8 cellular contexts compared by ENCODE assay signal in the genomic region with DNA sequence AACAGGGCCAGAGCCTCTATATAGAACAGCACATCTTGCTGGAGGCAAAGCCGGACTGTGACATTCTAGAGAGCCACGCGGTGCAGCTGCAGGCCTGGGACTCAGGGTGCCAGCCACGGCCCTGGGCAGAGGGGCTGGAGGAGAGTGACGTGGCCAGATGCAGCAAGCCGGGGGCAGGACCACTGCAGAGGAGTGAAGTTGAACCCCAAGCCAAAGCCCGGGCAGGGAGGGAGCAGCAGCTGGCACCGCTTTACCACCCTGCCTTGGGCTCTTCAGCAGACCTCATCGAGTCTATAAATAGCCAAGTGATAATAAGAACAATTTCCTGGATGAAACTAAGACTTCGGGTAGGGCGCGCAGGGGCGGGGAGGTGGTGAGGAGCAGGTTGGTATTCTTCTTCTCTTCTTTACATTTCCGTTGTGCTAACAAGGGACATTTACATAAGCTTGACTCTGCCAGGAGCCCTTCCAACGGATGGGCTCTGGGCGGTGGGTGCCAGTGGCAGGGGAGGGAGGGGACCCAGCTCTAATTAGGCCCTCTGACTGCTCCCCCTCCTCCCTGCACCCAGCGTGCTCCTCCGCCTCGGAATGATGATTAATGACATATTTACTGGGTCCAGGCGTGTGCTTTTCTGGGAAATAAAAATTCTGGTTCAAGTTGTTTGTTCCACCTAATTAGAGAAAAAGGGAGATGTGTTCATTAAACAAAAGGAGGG.
DNase-seq lines count a peak whose midpoint lies in the region; ATAC-seq and TF ChIP-seq lines count a peak whose summit lies in the region.

No MANE protein-coding gene starts in this region.

- H3K4me1 Mint-ChIP-seq in activated T-cell treated with anti-CD3 and anti-CD28 coated beads, Interleukin-2, amount 50 U/mL, for 24 hours (ENCODE audit: low read depth): peaks cover 19% of the 10 kb centered on the region
- H3K4me1 Mint-ChIP-seq in endodermal cell: peaks cover 5% of the 10 kb centered on the region

- no peak overlapping the region for H3K4me3 ChIP-seq in endodermal cell (ENCODE audit: low read length)

- peaks cover 5% of the 10 kb centered on the region for H3K9me3 ChIP-seq in endodermal cell (ENCODE audit: control insufficient read depth, low read length)

- H3K36me3 ChIP-seq in endodermal cell (ENCODE audit: control insufficient read depth, insufficient read depth, low read length): no peaks in the 10 kb centered on the region

- H3K27ac Mint-ChIP-seq in activated T-cell treated with anti-CD3 and anti-CD28 coated beads, Interleukin-2, amount 50 U/mL, for 24 hours: peak overlapping the region; percentile 68
- H3K27ac Mint-ChIP-seq in endodermal cell: peak overlapping the region; percentile 61

- H3K9ac ChIP-seq in endodermal cell (ENCODE audit: extremely low read depth, low read length, poor library complexity, severe bottlenecking): no peak overlapping the region

- H3K36me3 Mint-ChIP-seq in activated T-cell treated with anti-CD3 and anti-CD28 coated beads, Interleukin-2, amount 50 U/mL, for 24 hours (ENCODE audit: low read depth): no peaks in the 10 kb centered on the region
- no peaks in the 10 kb centered on the region for H3K36me3 Mint-ChIP-seq in endodermal cell (ENCODE audit: low read depth)

- no peaks in the 10 kb centered on the region for H3K9me3 Mint-ChIP-seq in activated T-cell treated with anti-CD3 and anti-CD28 coated beads, Interleukin-2, amount 50 U/mL, for 24 hours
- no peaks in the 10 kb centered on the region for H3K9me3 Mint-ChIP-seq in endodermal cell

- peaks cover 3% of the 10 kb centered on the region for H3K27me3 Mint-ChIP-seq in activated T-cell treated with anti-CD3 and anti-CD28 coated beads, Interleukin-2, amount 50 U/mL, for 24 hours
- peaks cover 7% of the 10 kb centered on the region for H3K27me3 Mint-ChIP-seq in endodermal cell (ENCODE audit: insufficient read depth)

- no peaks in the 10 kb centered on the region for H3K4me1 ChIP-seq in endodermal cell (ENCODE audit: control insufficient read depth, insufficient read depth, low read length)

- H3K27me3 ChIP-seq in endodermal cell (ENCODE audit: control insufficient read depth, insufficient read depth, low read length, poor library complexity, severe bottlenecking): no peaks in the 10 kb centered on the region

- peak overlapping the region; percentile 43 for H3K4me3 Mint-ChIP-seq in activated T-cell treated with anti-CD3 and anti-CD28 coated beads, Interleukin-2, amount 50 U/mL, for 24 hours
- H3K4me3 Mint-ChIP-seq in endodermal cell: no peak overlapping the region

- TF ChIP-seq CTCF in endodermal cell (conservative IDR thresholded peaks at IDR 0.05): no peak

- peak; percentile 85 for ATAC-seq in HG02943 (IDR thresholded peaks at IDR 0.05; ENCODE audit: low read depth, unreplicated experiment)

- peak; percentile 46 for DNase-seq in activated T-cell treated with anti-CD3 and anti-CD28 coated beads, Interleukin-2, amount 50 U/mL, for 24 hours
- DNase-seq in activated T-cell treated with anti-CD3 and anti-CD28 coated beads, Interleukin-2, amount 50 U/mL, for 1 hour: no peak
- DNase-seq in NCI-H510A (lab: John Stamatoyannopoulos, UW) (peak; percentile 66), endodermal cell (no peak), middle frontal gyrus (ENCODE audit: extremely low spot score, low spot score) (no peak), SK-N-DZ (ENCODE audit: low spot score) (no peak), ecto neural progenitor cell (ENCODE audit: low spot score) (no peak)

- no peak overlapping the region for H3K27ac ChIP-seq in endodermal cell (ENCODE audit: low read depth, low read length)

- 72 to 80% methylated on average over 14 to 19 of the region's 20 CpGs for WGBS in endodermal cell (ENCODE audit: insufficient coverage in 1 of 2, insufficient read length in 1 of 2), 2 experiments

Comparison
In these comparisons a context has a peak if more than half of its experiments do, and no peak if none do; other contexts are left out.
1. DNase-seq: peak in activated T-cell treated with anti-CD3 and anti-CD28 coated beads, Interleukin-2, amount 50 U/mL, for 24 hours (single experiment) and NCI-H510A (single experiment); none in activated T-cell treated with anti-CD3 and anti-CD28 coated beads, Interleukin-2, amount 50 U/mL, for 1 hour (single experiment), endodermal cell (single experiment), middle frontal gyrus (single experiment), SK-N-DZ (single experiment) and ecto neural progenitor cell (single experiment).